17 cellular contexts compared by ENCODE assay signal in genomic region chr20:44963325-44964215, GRCh38. TPM values are rescaled to one million over a fixed set of nuclear protein-coding genes. Genes with fewer than 3 reads are reported as not detected.
DNase-seq lines count a peak whose midpoint lies in the region; ATAC-seq and TF ChIP-seq lines count a peak whose summit lies in the region.
"Had no signal": no experiment of that assay in that cellular context is flagged by ENCODE, and none has a peak within 500 bp of the region (broad histone marks: within the 10 kb centered on the region; RNA-seq: fewer than 3 reads in every experiment).

No MANE protein-coding gene starts in this region.

- peak overlapping the region; percentile 42 for H3K4me3 Mint-ChIP-seq in activated CD4-positive, alpha-beta T cell treated with anti-CD3 and anti-CD28 coated beads, Interleukin-2, amount 10 ng/mL, durations not matched to agents 24 days and 14 days
- peak overlapping the region; percentile 9 for H3K4me3 Mint-ChIP-seq in activated naive CD8-positive, alpha-beta T cell treated with anti-CD3 and anti-CD28 coated beads for 36 hours
- H3K4me3 Mint-ChIP-seq: CD8-positive, alpha-beta T cell; nephron progenitor cell had no signal

- intact Hi-C loops in activated CD4-positive, alpha-beta T cell treated with anti-CD3 and anti-CD28 coated beads, Interleukin-2, amount 10 ng/mL, durations not matched to agents 24 days and 14 days (cut with micrococcal nuclease): loop anchor here (5.0 to 10.0 kb wide), 2 partner anchors 134 to 351 kb away; no protein-coding TSS in a partner anchor
- intact Hi-C loops in posterior vena cava (cut with DNase I) (no loop called here), prostate gland (cut with DNase I) (no loop called here)

- no peak overlapping the region for H2AFZ ChIP-seq in OCI-LY3 (ENCODE audit: low read depth, low read length)

- H3K27ac ChIP-seq in OCI-LY3 (ENCODE audit: low read length) (no peak overlapping the region), prostate gland (no peak overlapping the region)
- H3K27ac ChIP-seq: upper lobe of right lung had no signal

- H3K27me3 ChIP-seq in OCI-LY3 (ENCODE audit: low read depth, low read length) (no peaks in the 10 kb centered on the region), prostate gland (replicated peaks; ENCODE audit: insufficient read depth) (no peaks in the 10 kb centered on the region)
- H3K27me3 ChIP-seq: upper lobe of right lung had no signal

- peak; percentile 67 for DNase-seq in activated CD4-positive, alpha-beta T cell treated with anti-CD3 and anti-CD28 coated beads, Interleukin-2, amount 10 ng/mL, durations not matched to agents 24 days and 14 days
- no peak for DNase-seq in activated CD4-positive, alpha-beta T cell treated with anti-CD3 and anti-CD28 coated beads for 4 hours
- DNase-seq in activated naive CD8-positive, alpha-beta T cell treated with anti-CD3 and anti-CD28 coated beads for 36 hours: no peak
- DNase-seq in posterior vena cava (ENCODE audit: low spot score) (peak; percentile 42), prostate gland (ENCODE audit: low spot score) (no peak), HPDE6-E6E7 (ENCODE audit: extremely low spot score) (no peak)
- DNase-seq: anterior cingulate cortex; CD8-positive, alpha-beta T cell; DMS79 treated with DMSO at 0.1 percent for 48 hours; HCEC 1CT; Kasumi-1; NCI-H1436; nephron progenitor cell; stimulated activated naive CD4-positive, alpha-beta T cell treated with Interleukin-2 at 50 U/mL for 16 hours; upper lobe of right lung had no signal

- peaks cover 23% of the 10 kb centered on the region for H3K36me3 ChIP-seq in OCI-LY3 (replicated peaks; ENCODE audit: low read depth, low read length)
- H3K36me3 ChIP-seq in prostate gland: no peaks in the 10 kb centered on the region
- H3K36me3 ChIP-seq: upper lobe of right lung had no signal

- H3K4me3 ChIP-seq in OCI-LY3 (ENCODE audit: low read length): no peak overlapping the region
- H3K4me3 ChIP-seq in prostate gland: no peak overlapping the region
- H3K4me3 ChIP-seq: upper lobe of right lung had no signal

- peaks cover 40% of the 10 kb centered on the region for H3K4me1 ChIP-seq in OCI-LY3 (ENCODE audit: low read length)
- H3K4me1 ChIP-seq in prostate gland (replicated peaks): peaks cover 9% of the 10 kb centered on the region

- H3K9ac ChIP-seq in OCI-LY3 (ENCODE audit: low read length): no peak overlapping the region

- H3K4me2 ChIP-seq in OCI-LY3 (ENCODE audit: low read length): peak overlapping the region; percentile 20; the same call in 1 of the 2 replicates

- WGBS in prostate gland: 78% methylated on average over 4 of the region's 4 CpGs

- peaks cover 4% of the 10 kb centered on the region for H3K9me3 Mint-ChIP-seq in activated CD4-positive, alpha-beta T cell treated with anti-CD3 and anti-CD28 coated beads, Interleukin-2, amount 10 ng/mL, durations not matched to agents 24 days and 14 days
- peaks cover 5% of the 10 kb centered on the region for H3K9me3 Mint-ChIP-seq in activated naive CD8-positive, alpha-beta T cell treated with anti-CD3 and anti-CD28 coated beads for 36 hours
- H3K9me3 Mint-ChIP-seq: CD8-positive, alpha-beta T cell had no signal

- H3K36me3 Mint-ChIP-seq in activated CD4-positive, alpha-beta T cell treated with anti-CD3 and anti-CD28 coated beads, Interleukin-2, amount 10 ng/mL, durations not matched to agents 24 days and 14 days (ENCODE audit: low read depth): peaks cover 32% of the 10 kb centered on the region
- peaks cover 45% of the 10 kb centered on the region for H3K36me3 Mint-ChIP-seq in activated naive CD8-positive, alpha-beta T cell treated with anti-CD3 and anti-CD28 coated beads for 36 hours

- peaks cover 3% of the 10 kb centered on the region for H4K20me1 ChIP-seq in OCI-LY3 (ENCODE audit: insufficient read depth, low read length)

- ATAC-seq in GM21526 (IDR thresholded peaks at IDR 0.05; ENCODE audit: low FRiP score, unreplicated experiment): no peak
- ATAC-seq: CD8-positive, alpha-beta T cell; upper lobe of right lung had no signal

- no peaks in the 10 kb centered on the region for H3K9me3 ChIP-seq in OCI-LY3 (ENCODE audit: insufficient read depth, low read length)
- H3K9me3 ChIP-seq in prostate gland: no peaks in the 10 kb centered on the region
- H3K9me3 ChIP-seq: upper lobe of right lung had no signal

- H3K79me2 ChIP-seq in OCI-LY3 (ENCODE audit: low read length): peaks cover 57% of the 10 kb centered on the region

- no peak for TF ChIP-seq POLR2A in prostate gland (IDR thresholded peaks at IDR 0.05)

- H3K27ac Mint-ChIP-seq in activated CD4-positive, alpha-beta T cell treated with anti-CD3 and anti-CD28 coated beads, Interleukin-2, amount 10 ng/mL, durations not matched to agents 24 days and 14 days: peak overlapping the region; percentile 72
- peak overlapping the region; percentile 26 for H3K27ac Mint-ChIP-seq in activated naive CD8-positive, alpha-beta T cell treated with anti-CD3 and anti-CD28 coated beads for 36 hours
- H3K27ac Mint-ChIP-seq: CD8-positive, alpha-beta T cell; nephron progenitor cell had no signal

- no peak for TF ChIP-seq CTCF in OCI-LY3 (IDR thresholded peaks at IDR 0.05; ENCODE audit: low read depth, low read length)
- no peak for TF ChIP-seq CTCF in prostate gland (IDR thresholded peaks at IDR 0.05)

- H3K27me3 Mint-ChIP-seq in activated CD4-positive, alpha-beta T cell treated with anti-CD3 and anti-CD28 coated beads, Interleukin-2, amount 10 ng/mL, durations not matched to agents 24 days and 14 days: no peaks in the 10 kb centered on the region
- H3K27me3 Mint-ChIP-seq in activated naive CD8-positive, alpha-beta T cell treated with anti-CD3 and anti-CD28 coated beads for 36 hours: peaks cover 4% of the 10 kb centered on the region

- H3K4me1 Mint-ChIP-seq in activated CD4-positive, alpha-beta T cell treated with anti-CD3 and anti-CD28 coated beads, Interleukin-2, amount 10 ng/mL, durations not matched to agents 24 days and 14 days: peaks cover 62% of the 10 kb centered on the region
- H3K4me1 Mint-ChIP-seq in activated naive CD8-positive, alpha-beta T cell treated with anti-CD3 and anti-CD28 coated beads for 36 hours: peaks cover 59% of the 10 kb centered on the region

RNA-seq across cellular contexts. Expression of gene STK4, which starts 2.7 kb away (rescaled TPM):
- 141 and 143 TPM in 2 replicates for total RNA-seq in activated CD4-positive, alpha-beta T cell treated with anti-CD3 and anti-CD28 coated beads, Interleukin-2, amount 10 ng/mL, durations not matched to agents 24 days and 14 days
- total RNA-seq in activated naive CD8-positive, alpha-beta T cell treated with anti-CD3 and anti-CD28 coated beads for 36 hours: 100 to 1,000 TPM; 180 to 198 TPM
- total RNA-seq in posterior vena cava (10 to 100 TPM; 29.0 to 30.1 TPM), prostate gland (10 to 100 TPM; 14.4 to 35.1 TPM)

RNA-seq across cellular contexts. Expression of gene TOMM34, which starts 3.4 kb away (rescaled TPM):
- 63.4 and 64.5 TPM in 2 replicates for total RNA-seq in activated CD4-positive, alpha-beta T cell treated with anti-CD3 and anti-CD28 coated beads, Interleukin-2, amount 10 ng/mL, durations not matched to agents 24 days and 14 days
- total RNA-seq in activated naive CD8-positive, alpha-beta T cell treated with anti-CD3 and anti-CD28 coated beads for 36 hours: 10 to 100 TPM; 72.9 to 75.1 TPM
- 10 to 100 TPM in 1 of 2 donors, 1 to 10 TPM in 1; 7.3 to 12.3 TPM for total RNA-seq in posterior vena cava
- total RNA-seq in prostate gland: 100 to 1,000 TPM in 1 of 2 donors, 10 to 100 TPM in 1; 24.4 to 163 TPM

RNA-seq across cellular contexts. Expression of gene PABPC1L, which starts 53.7 kb away (rescaled TPM):
- 96.9 and 103 TPM in 2 replicates for total RNA-seq in activated CD4-positive, alpha-beta T cell treated with anti-CD3 and anti-CD28 coated beads, Interleukin-2, amount 10 ng/mL, durations not matched to agents 24 days and 14 days
- total RNA-seq in activated naive CD8-positive, alpha-beta T cell treated with anti-CD3 and anti-CD28 coated beads for 36 hours: 10 to 100 TPM; 75.3 to 79.3 TPM
- total RNA-seq in posterior vena cava (1 to 10 TPM; 5.9 to 9.9 TPM), prostate gland (10 to 100 TPM; 35.6 to 48.9 TPM)

Comparison
In these comparisons a context has a peak if more than half of its experiments do, and no peak if none do; other contexts are left out.
1. DNase-seq: peak in activated CD4-positive, alpha-beta T cell treated with anti-CD3 and anti-CD28 coated beads, Interleukin-2, amount 10 ng/mL, durations not matched to agents 24 days and 14 days (single experiment) and posterior vena cava (single experiment); none in activated CD4-positive, alpha-beta T cell treated with anti-CD3 and anti-CD28 coated beads for 4 hours (0 of 2), activated naive CD8-positive, alpha-beta T cell treated with anti-CD3 and anti-CD28 coated beads for 36 hours (single experiment), prostate gland (single experiment) and HPDE6-E6E7 (single experiment).